8 cellular contexts compared by ENCODE assay signal in the genomic region with DNA sequence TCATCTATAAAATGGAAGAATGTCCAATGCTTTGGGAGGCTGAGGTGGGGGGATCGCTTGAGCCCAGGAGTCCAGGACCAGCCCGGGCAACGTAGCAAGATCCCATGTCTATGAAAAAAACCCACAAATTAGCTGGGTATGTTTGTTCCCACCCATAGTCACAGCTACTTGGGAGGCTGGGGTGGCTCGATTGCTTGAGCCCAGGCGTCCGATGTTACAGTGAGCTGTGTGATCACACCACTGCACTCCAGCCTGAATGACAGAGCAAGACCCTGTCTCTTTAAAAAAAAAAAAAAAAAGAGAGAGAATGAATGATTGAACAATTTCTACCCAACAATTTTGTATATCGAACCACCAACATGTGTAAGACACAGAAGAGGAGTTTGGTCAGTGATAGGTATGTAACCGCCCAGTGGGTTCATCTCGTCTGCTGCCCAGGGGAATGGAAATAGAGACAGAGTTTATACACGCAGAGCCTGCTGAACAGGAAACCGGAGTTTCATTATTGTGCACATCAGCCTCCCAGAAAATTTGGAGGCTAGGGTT. TPM values are rescaled to one million over a fixed set of nuclear protein-coding genes. Genes with fewer than 3 reads are reported as not detected.
DNase-seq lines count a peak whose midpoint lies in the region; ATAC-seq, FAIRE-seq and TF ChIP-seq lines count a peak whose summit lies in the region.
"Had no signal": no experiment of that assay in that cellular context is flagged by ENCODE, and none has a peak within 500 bp of the region (broad histone marks: within the 10 kb centered on the region; RNA-seq: fewer than 3 reads in every experiment).

No MANE protein-coding gene starts in this region.

- peaks cover 3% of the 10 kb centered on the region for H3K36me3 Mint-ChIP-seq in activated CD4-positive, alpha-beta memory T cell treated with anti-CD3 and anti-CD28 coated beads, Interleukin-2, amount 10 ng/mL, durations not matched to agents 7 days and 5 days (ENCODE audit: low read depth)

- RAD21 ChIA-PET in HCT116 (lab: Charles Lee; ENCODE audit: low non-redundant PET in 1 of 2, low total read pairs in 2 of 2, uncharacterized antibody in 2 of 2, unreplicated experiment in 2 of 2): no interaction called here

- peaks cover 2% of the 10 kb centered on the region for H3K27me3 Mint-ChIP-seq in activated CD4-positive, alpha-beta memory T cell treated with anti-CD3 and anti-CD28 coated beads, Interleukin-2, amount 10 ng/mL, durations not matched to agents 7 days and 5 days

- peak; percentile 44 for ATAC-seq in HCT116

- H3K79me2 ChIP-seq in HCT116 (ENCODE audit: insufficient read depth, low read length): no peaks in the 10 kb centered on the region

- TF ChIP-seq RAD21 in HCT116 (IDR thresholded peaks at IDR 0.05; ENCODE audit: low read depth): no peak

- CTCF ChIA-PET in HCT116 (lab: Charles Lee): no interaction called here
- CTCF ChIA-PET in activated CD4-positive, alpha-beta memory T cell treated with anti-CD3 and anti-CD28 coated beads, Interleukin-2, amount 10 ng/mL, durations not matched to agents 7 days and 5 days (lab: Charles Lee): interaction anchor here (0.7 to 2.9 kb wide), 8 partner anchors 20 to 124 kb away, joined by 3 to 21 read pairs (median 4); a partner anchor contains a TSS

- BruUV-seq in HCT116 (replicated peaks; lab: Mats Ljungman, UMichigan): TSS peak; percentile 99

- H3K9me3 Mint-ChIP-seq in activated CD4-positive, alpha-beta memory T cell treated with anti-CD3 and anti-CD28 coated beads, Interleukin-2, amount 10 ng/mL, durations not matched to agents 7 days and 5 days: peaks cover 2% of the 10 kb centered on the region

- H3K4me1 Mint-ChIP-seq in activated CD4-positive, alpha-beta memory T cell treated with anti-CD3 and anti-CD28 coated beads, Interleukin-2, amount 10 ng/mL, durations not matched to agents 7 days and 5 days: peaks cover 16% of the 10 kb centered on the region

- H3K9me3 ChIP-seq in HCT116 (ENCODE audit: control insufficient read depth in 1 of 2, insufficient read depth in 1 of 2, low read depth in 1 of 2, low read length in 2 of 2): 0 out of 4 replicates have a peak, but pooled peaks cover 0 to 5% of the 10 kb centered on the region in 2 experiments
- peaks cover 0 to 4% of the 10 kb centered on the region in 2 donors for H3K9me3 ChIP-seq in kidney (ENCODE audit: control insufficient read depth in 1 of 2, low read length in 2 of 2)
- H3K9me3 ChIP-seq in spleen: peaks cover 0 to 7% (median 0%) of the 10 kb centered on the region in 8 donors

- DNase-seq in HCT116 (ENCODE audit: low read depth, low spot score): no peak
- no peak for DNase-seq in activated CD4-positive, alpha-beta memory T cell treated with anti-CD3 and anti-CD28 coated beads, Interleukin-2, amount 10 ng/mL, durations not matched to agents 7 days and 5 days
- no peak for DNase-seq in kidney
- no peak for DNase-seq in spleen
- DNase-seq in epidermal melanocyte (ENCODE audit: insufficient read length, low spot score): no peak
- no peak for DNase-seq in caudate nucleus (lab: John Stamatoyannopoulos, UW)
- DNase-seq in HT-29 (ENCODE audit: low spot score): no peak
- DNase-seq: NCI-H1417 had no signal

- H2AFZ ChIP-seq in HCT116 (ENCODE audit: low read depth, low read length, poor library complexity, severe bottlenecking): peak overlapping the region; percentile 38

- no peaks in the 10 kb centered on the region for H3K9me2 ChIP-seq in HCT116 (ENCODE audit: insufficient read depth)

- intact Hi-C loops in HCT116 (cut with micrococcal nuclease): no loop called here
- intact Hi-C loops in kidney (cut with DNase I): no loop called here
- intact Hi-C loops in spleen (cut with DNase I; ENCODE audit: low total_unique reads): no loop called here

- FAIRE-seq in kidney (lab: Jason Lieb, UNC): no peak

- 61 to 86% (median 75%) methylated on average over 11 of the region's 11 CpGs for WGBS in spleen, 5 donors

- peaks cover 21 to 23% of the 10 kb centered on the region in 2 experiments for H3K4me1 ChIP-seq in HCT116 (ENCODE audit: control insufficient read depth in 1 of 2, insufficient read depth in 2 of 2, low read length in 2 of 2)
- peaks cover 3% of the 10 kb centered on the region in 2 donors for H3K4me1 ChIP-seq in kidney (ENCODE audit: control insufficient read depth in 1 of 2, insufficient read depth in 1 of 2, low read depth in 1 of 2, low read length in 2 of 2)
- peaks cover 4 to 32% (median 14%) of the 10 kb centered on the region in 6 donors for H3K4me1 ChIP-seq in spleen

- peak overlapping the region; percentile 70 for H3K4me3 Mint-ChIP-seq in activated CD4-positive, alpha-beta memory T cell treated with anti-CD3 and anti-CD28 coated beads, Interleukin-2, amount 10 ng/mL, durations not matched to agents 7 days and 5 days

- H3K9ac ChIP-seq in HCT116 (ENCODE audit: low read length): peak overlapping the region; percentile 50
- H3K9ac ChIP-seq in kidney (ENCODE audit: low read length in 2 of 2): peak overlapping the region in 1 of 2 donors; percentile 68

- H3K27me3 ChIP-seq in HCT116 (ENCODE audit: insufficient read depth, low read length) (no peaks in the 10 kb centered on the region), spleen (replicated peaks in 1 of 7) (no peaks in the 10 kb centered on the region)

- peak overlapping the region; percentile 68 for H3K27ac ChIP-seq in HCT116 (ENCODE audit: low read depth, low read length)
- H3K27ac ChIP-seq in kidney (ENCODE audit: low read depth in 2 of 2, low read length in 2 of 2): peak overlapping the region; percentile 16 to 39
- peak overlapping the region; percentile 82 to 96 (median 93) for H3K27ac ChIP-seq in spleen
- no peak overlapping the region for H3K27ac ChIP-seq in caudate nucleus (ENCODE audit: low read depth, low read length)

- peak overlapping the region; percentile 74 for H3K27ac Mint-ChIP-seq in activated CD4-positive, alpha-beta memory T cell treated with anti-CD3 and anti-CD28 coated beads, Interleukin-2, amount 10 ng/mL, durations not matched to agents 7 days and 5 days

- no peak for TF ChIP-seq POLR2A in HCT116 (IDR thresholded peaks at IDR 0.05; ENCODE audit: borderline replicate concordance, extremely low read depth, insufficient read depth, insufficient read length)
- TF ChIP-seq POLR2A in spleen (IDR thresholded peaks at IDR 0.05): no peak

- POLR2A ChIA-PET in HCT116 (lab: Charles Lee): interaction anchor here (0.9 to 1.1 kb wide), 2 partner anchors 37 to 43 kb away, joined by 3 to 5 read pairs; a partner anchor contains a TSS
- POLR2A ChIA-PET in activated CD4-positive, alpha-beta memory T cell treated with anti-CD3 and anti-CD28 coated beads, Interleukin-2, amount 10 ng/mL, durations not matched to agents 7 days and 5 days (lab: Charles Lee): interaction anchor here (0.7 to 2.5 kb wide), 8 partner anchors 10 to 176 kb away, joined by 3 to 20 read pairs (median 3); a partner anchor contains a TSS

- H3K36me3 ChIP-seq in HCT116 (ENCODE audit: control insufficient read depth in 1 of 2, insufficient read depth in 2 of 2, low read length in 2 of 2) (no peaks in the 10 kb centered on the region), kidney (ENCODE audit: control insufficient read depth in 1 of 2, insufficient read depth in 2 of 2, low read length in 2 of 2) (no peaks in the 10 kb centered on the region), spleen (no peaks in the 10 kb centered on the region)

- H3K4me3 ChIP-seq in HCT116 (replicated peaks in 1 of 2; ENCODE audit: low read depth in 1 of 2, low read length in 2 of 2): peak overlapping the region in 1 of 2 experiments; percentile 31; a peak in 2 of 4 replicates
- peak overlapping the region; percentile 35 to 40 for H3K4me3 ChIP-seq in kidney (ENCODE audit: low read length in 2 of 2)
- peak overlapping the region in 4 of 8 donors; percentile 4 to 64 (median 29) for H3K4me3 ChIP-seq in spleen

- TF ChIP-seq CTCF in HCT116 (IDR thresholded peaks at IDR 0.05 in 2 of 3, conservative IDR thresholded peaks at IDR 0.05 in 1 of 3; ENCODE audit: borderline replicate concordance in 1 of 3, insufficient read depth in 1 of 3, low read depth in 2 of 3, low read length in 2 of 3) (no peak), kidney (IDR thresholded peaks at IDR 0.05; ENCODE audit: borderline replicate concordance, extremely low read depth, insufficient read depth) (no peak), spleen (IDR thresholded peaks at IDR 0.05 in 8 of 11, conservative IDR thresholded peaks at IDR 0.05 in 3 of 11) (no peak)

- no peaks in the 10 kb centered on the region for H4K20me1 ChIP-seq in HCT116 (ENCODE audit: insufficient read depth)

- peak overlapping the region; percentile 69 for H3K4me2 ChIP-seq in HCT116 (ENCODE audit: low read length)

TF ChIP-seq in HCT116, 20 proteins besides CTCF, POLR2A, EP300 and RAD21:
- no peak for TF ChIP-seq SP1 (IDR thresholded peaks at IDR 0.05; ENCODE audit: low read depth)
- TF ChIP-seq TCF7L2 (IDR thresholded peaks at IDR 0.05; ENCODE audit: borderline replicate concordance, extremely low read depth, insufficient read depth, insufficient read length): no peak
- no peak for TF ChIP-seq POLR2AphosphoS5 (IDR thresholded peaks at IDR 0.05; ENCODE audit: low read depth, low read length)
- TF ChIP-seq EZH2 (IDR thresholded peaks at IDR 0.05): no peak
- TF ChIP-seq SRF (IDR thresholded peaks at IDR 0.05; ENCODE audit: low read depth): no peak

RNA-seq across cellular contexts. Expression of a gene that starts 26.2 kb away (rescaled TPM):
- 73.3 TPM for total RNA-seq in HCT116 (2021; ENCODE audit: unreplicated experiment)
- polyA plus RNA-seq in HCT116 (2012): 85.5 and 90.7 TPM in 2 replicates
- total RNA-seq in activated CD4-positive, alpha-beta memory T cell treated with anti-CD3 and anti-CD28 coated beads, Interleukin-2, amount 10 ng/mL, durations not matched to agents 7 days and 5 days: 10 to 100 TPM; 36.1 to 37.2 TPM
- 183 TPM for total RNA-seq in kidney
- polyA plus RNA-seq in kidney (ENCODE audit: insufficient read depth, low read depth, low replicate concordance): 88.0 TPM
- total RNA-seq in spleen: 100 to 1,000 TPM in 6 of 7 donors, 10 to 100 TPM in 1; 96.6 to 166 (median 143) TPM
- 10 to 100 TPM; 36.9 to 84.6 (median 46.8) TPM for polyA plus RNA-seq in spleen
- total RNA-seq in HT-29 (2014; rRNA removed; shearing (Covaris generic)): 132 and 159 TPM in 2 replicates

RNA-seq across cellular contexts. Expression of a gene that starts 36.8 kb away (rescaled TPM):
- total RNA-seq in HCT116 (2021; ENCODE audit: unreplicated experiment) (16.6 TPM), kidney (172 TPM), spleen (100 to 1,000 TPM; 197 to 818 (median 376) TPM)
- 55.8 and 144 TPM in 2 replicates for polyA plus RNA-seq in HCT116 (2012)
- 10 to 100 TPM; 17.0 to 18.8 TPM for total RNA-seq in activated CD4-positive, alpha-beta memory T cell treated with anti-CD3 and anti-CD28 coated beads, Interleukin-2, amount 10 ng/mL, durations not matched to agents 7 days and 5 days
- polyA plus RNA-seq in kidney (ENCODE audit: insufficient read depth, low read depth, low replicate concordance) (298 TPM), spleen (100 to 1,000 TPM in 1 of 3 donors, 10 to 100 TPM in 2; 46.0 to 116 (median 68.9) TPM)
- 275 and 286 TPM in 2 replicates for total RNA-seq in HT-29 (2014; rRNA removed; shearing (Covaris generic))
